ENCODE assay signal across 11 cellular contexts in genomic region chr11:122095950-122096942, GRCh38. TPM values are rescaled to one million over a fixed set of nuclear protein-coding genes. Genes with fewer than 3 reads are reported as not detected.
DNase-seq lines count a peak whose midpoint lies in the region; ATAC-seq and TF ChIP-seq lines count a peak whose summit lies in the region.
"Had no signal": no experiment of that assay in that cellular context is flagged by ENCODE, and none has a peak within 500 bp of the region (broad histone marks: within the 10 kb centered on the region; RNA-seq: fewer than 3 reads in every experiment).

No MANE protein-coding gene starts in this region.

- no peak for TF ChIP-seq CTCF in AG04450 (IDR thresholded peaks at IDR 0.05; ENCODE audit: low read depth, low read length)
- no peak for TF ChIP-seq CTCF in psoas muscle (IDR thresholded peaks at IDR 0.05)

- H3K27me3 ChIP-seq in AG04450 (ENCODE audit: control insufficient read depth, insufficient read depth, low read length) (no peaks in the 10 kb centered on the region), psoas muscle (ENCODE audit: insufficient read depth in 3 of 3, low read length in 2 of 3) (peaks cover 0 to 6% (median 0%) of the 10 kb centered on the region in 3 donors)

- DNase-seq in AG04450 (ENCODE audit: low read depth, low spot score) (no peak), NCI-H69 (lab: John Stamatoyannopoulos, UW) (peak; percentile 73), epithelial cell of prostate (ENCODE audit: low read depth, low spot score) (no peak), psoas muscle (no peak), ureter (ENCODE audit: low spot score) (no peak), KBM-7 (no peak), DMS 273 treated with DMSO at 0.1 percent for 48 hours (lab: John Stamatoyannopoulos, UW) (no peak)
- DNase-seq: cortex of kidney, NCI-H524 had no signal

- ATAC-seq in psoas muscle = no peak
- no peak for ATAC-seq in GM19455 (IDR thresholded peaks at IDR 0.05; ENCODE audit: unreplicated experiment)

- no peaks in the 10 kb centered on the region for H3K9me3 ChIP-seq in AG04450 (ENCODE audit: control insufficient read depth, insufficient read depth, low read length)
- H3K9me3 ChIP-seq in psoas muscle = no peaks in the 10 kb centered on the region

- in situ Hi-C loops in KBM-7 (cut with MboI; ENCODE audit: low pct_unique_long_range_greater_than_20kb, low sequenced_read_pairs) = no loop called here

- H3K36me3 ChIP-seq in psoas muscle (ENCODE audit: insufficient read depth in 1 of 2, low read depth in 1 of 2) = peaks cover 0 to 4% of the 10 kb centered on the region in 2 donors

- peak overlapping the region; percentile 79 for H3K4me3 ChIP-seq in AG04450 (ENCODE audit: low read depth, low read length)
- H3K4me3 ChIP-seq in psoas muscle = peak overlapping the region; percentile 76

- WGBS in psoas muscle, 3 donors = 24 to 37% (median 26%) methylated on average over 18 of the region's 18 CpGs

- POLR2A ChIA-PET in AG04450 (lab: Yijun Ruan, JAX) = interaction anchor here (0.7 kb wide), 1 partner anchor 192 kb away, joined by 7 read pairs; no protein-coding TSS in a partner anchor

- H3K27ac ChIP-seq in AG04450 (ENCODE audit: low read depth, low read length) = no peak overlapping the region
- H3K27ac ChIP-seq in epithelial cell of prostate = peak overlapping the region; percentile 83
- peak overlapping the region; percentile 90 for H3K27ac ChIP-seq in psoas muscle

- H3K4me1 ChIP-seq in psoas muscle = peaks cover 18% of the 10 kb centered on the region

- intact Hi-C loops in psoas muscle (cut with DNase I) = loop anchor here in 1 of 2 donors (1.0 kb wide), 1 partner anchor 61 kb away; no protein-coding TSS in a partner anchor

- CTCF ChIA-PET in AG04450 (lab: Charles Lee) = interaction anchor here (1.0 to 5.9 kb wide), 5 partner anchors 106 to 442 kb away, joined by 3 to 37 read pairs (median 6); no protein-coding TSS in a partner anchor

RNA-seq across cellular contexts. Expression of gene BLID, which starts 19.8 kb away (rescaled TPM):
- polyA plus RNA-seq in AG04450 (2011; rRNA removed) (0.48 and 0.94 TPM in 2 replicates), psoas muscle (under 1 TPM in 1 of 3 donors, not detected in 2; 0.04 TPM)
- 19.8 and 30.4 TPM in 2 replicates for polyA minus RNA-seq in AG04450 (2011; rRNA and poly(A)+ RNA removed)
- total RNA-seq in psoas muscle (under 1 TPM in 1 of 4 donors, not detected in 3; 0.45 TPM), ureter (2.6 TPM)
- total RNA-seq: T-helper 2 cell treated with Interferon-gamma antibody and Interleukin-4, amounts not matched to agents 100 ng/mL and 5 ng/mL, for 36 hours had no signal
